8 cellular contexts compared by ENCODE assay signal in genomic region chr5:10760033-10760975, GRCh38. TPM values are rescaled to one million over a fixed set of nuclear protein-coding genes. Genes with fewer than 3 reads are reported as not detected.
A peak's percentile ranks its signal among the peaks of the same experiment; 100 is the strongest.
DNase-seq lines count a peak whose midpoint lies in the region; ATAC-seq and TF ChIP-seq lines count a peak whose summit lies in the region.

No MANE protein-coding gene starts in this region.

- H3K27ac ChIP-seq in HUES64 (ENCODE audit: low read depth, low read length) (peak overlapping the region; percentile 37; the same call in 1 of the 2 replicates), brain microvascular endothelial cell (peak overlapping the region; percentile 95), iPS-20b (ENCODE audit: low read length) (no peak overlapping the region), gastrocnemius medialis (peak overlapping the region; percentile 60 to 81 (median 75))

- H3K36me3 ChIP-seq in HUES64 (ENCODE audit: insufficient read depth, low read length) = no peaks in the 10 kb centered on the region
- peaks cover 10% of the 10 kb centered on the region for H3K36me3 ChIP-seq in brain microvascular endothelial cell (replicated peaks)
- H3K36me3 ChIP-seq in iPS-20b (ENCODE audit: insufficient read depth, low read depth, low read length) = no peaks in the 10 kb centered on the region
- no peaks in the 10 kb centered on the region for H3K36me3 ChIP-seq in gastrocnemius medialis

- intact Hi-C loops in gastrocnemius medialis (cut with DNase I; ENCODE audit: low total_unique reads) = loop anchor here (5.0 kb wide), 1 partner anchor 508 kb away; the partner anchor contains the start of gene CCT5

- TF ChIP-seq CTCF in brain microvascular endothelial cell (IDR thresholded peaks at IDR 0.05; ENCODE audit: low read depth, low read length, missing control alignments) = no peak
- no peak for TF ChIP-seq CTCF in gastrocnemius medialis (IDR thresholded peaks at IDR 0.05 in 4 of 5, conservative IDR thresholded peaks at IDR 0.05 in 1 of 5)

- ATAC-seq in GM21619 (IDR thresholded peaks at IDR 0.05; ENCODE audit: unreplicated experiment) (peak; percentile 23), gastrocnemius medialis (peak; percentile 57 to 61)

- H3K9ac ChIP-seq in HUES64 (ENCODE audit: low read depth, low read length) = peak overlapping the region; percentile 62
- peak overlapping the region; percentile 63; the same call in 1 of the 2 replicates for H3K9ac ChIP-seq in iPS-20b (ENCODE audit: low read depth, low read length)

- H3K27me3 ChIP-seq in HUES64 (ENCODE audit: insufficient read depth, low read length) (peaks cover 20% of the 10 kb centered on the region), brain microvascular endothelial cell (replicated peaks) (no peaks in the 10 kb centered on the region), iPS-20b (ENCODE audit: insufficient read depth, low read length) (peaks cover 20% of the 10 kb centered on the region), gastrocnemius medialis (no peaks in the 10 kb centered on the region)

- no peaks in the 10 kb centered on the region for H3K9me3 ChIP-seq in HUES64 (ENCODE audit: insufficient read depth, low read depth, low read length)
- H3K9me3 ChIP-seq in iPS-20b (ENCODE audit: insufficient read depth, low read depth, low read length) = no peaks in the 10 kb centered on the region
- no peaks in the 10 kb centered on the region for H3K9me3 ChIP-seq in gastrocnemius medialis

- TF ChIP-seq POLR2A in gastrocnemius medialis (IDR thresholded peaks at IDR 0.05) = no peak

- H3K4me1 ChIP-seq in HUES64 (ENCODE audit: insufficient read depth, low read length) (peaks cover 12% of the 10 kb centered on the region), iPS-20b (ENCODE audit: insufficient read depth, low read length) (peaks cover 11% of the 10 kb centered on the region), gastrocnemius medialis (peaks cover 0 to 4% of the 10 kb centered on the region in 2 donors)

- 11% methylated on average over 55 of the region's 55 CpGs for WGBS in HUES64

- DNase-seq in GDM1 (lab: John Stamatoyannopoulos, UW) (peak; percentile 51), RPMI7951 (ENCODE audit: low read depth) (peak; percentile 80), brain microvascular endothelial cell (peak; percentile 37), gastrocnemius medialis (no peak)
- DNase-seq in central memory CD4-positive, alpha-beta T cell = no peak

- H3K4me3 ChIP-seq in HUES64 (ENCODE audit: low read length) (peak overlapping the region; percentile 90), brain microvascular endothelial cell (ENCODE audit: low read depth, low read length) (peak overlapping the region; percentile 77), iPS-20b (ENCODE audit: low read length) (peak overlapping the region; percentile 79), gastrocnemius medialis (peak overlapping the region; percentile 41 to 65 (median 56))

- in situ Hi-C loops in brain microvascular endothelial cell (cut with HindIII; ENCODE audit: low pct_ligation_motif_present, low sequenced_read_pairs) (no loop called here), gastrocnemius medialis (cut with MboI; ENCODE audit: low sequenced_read_pairs in 4 of 4) (no loop called here)

RNA-seq across cellular contexts. Expression of gene DAP, which starts 0.7 kb away (rescaled TPM):
- 47.8 TPM for polyA plus RNA-seq in HUES64 (2013, experiment 1 of 2)
- 58.1 TPM for polyA plus RNA-seq in HUES64 (2013, experiment 2 of 2)
- total RNA-seq in RPMI7951 (2014; rRNA removed; shearing (Covaris generic)) = 33.2 and 35.8 TPM in 2 replicates
- 10 to 100 TPM in 1 of 4 donors, 1 to 10 TPM in 3; 2.4 to 11.7 (median 3.6) TPM for total RNA-seq in gastrocnemius medialis

Comparison
In these comparisons a context has a peak if more than half of its experiments do, and no peak if none do; other contexts are left out.
1. DNase-seq: peak in GDM1 (single experiment), RPMI7951 (single experiment) and brain microvascular endothelial cell (single experiment); none in gastrocnemius medialis (0 of 2) and central memory CD4-positive, alpha-beta T cell (single experiment).
2. Peak in every context shown above with its lines, with median percentiles within 50 percentile points of each other: H3K4me3 ChIP-seq.